10 cellular contexts compared by ENCODE assay signal in genomic region chr2:147623328-147623727, GRCh38.
DNase-seq lines count a peak whose midpoint lies in the region; ATAC-seq, FAIRE-seq and TF ChIP-seq lines count a peak whose summit lies in the region.
"Had no signal": no experiment of that assay in that cellular context is flagged by ENCODE, and none has a peak within 500 bp of the region (broad histone marks: within the 10 kb centered on the region; RNA-seq: fewer than 3 reads in every experiment).

No MANE protein-coding gene starts in this region.

- no peak for TF ChIP-seq RAD21 in GM12878 (IDR thresholded peaks at IDR 0.05; ENCODE audit: insufficient read depth, low read depth, low read length)

- ATAC-seq in GM18511 (IDR thresholded peaks at IDR 0.05; ENCODE audit: unreplicated experiment), result peak; percentile 98
- peak; percentile 91 for ATAC-seq in GM21528 (IDR thresholded peaks at IDR 0.05; ENCODE audit: low FRiP score, unreplicated experiment)
- ATAC-seq in HG03460 (IDR thresholded peaks at IDR 0.05; ENCODE audit: unreplicated experiment), result peak; percentile 94
- ATAC-seq in GM12878, result peak; percentile 93

- intact Hi-C loops in GM12878 (cut with micrococcal nuclease; ENCODE audit: unreplicated experiment), result no loop called here
- intact Hi-C loops in tibial artery (cut with DNase I; ENCODE audit: low total_unique reads), result no loop called here

- FAIRE-seq in GM12878 (lab: Jason Lieb, UNC), result peak; percentile 38

- H3K27me3 ChIP-seq in GM12878 (replicated peaks in 1 of 2; ENCODE audit: control insufficient read depth in 2 of 2, insufficient read depth in 2 of 2, low read length in 1 of 2), result no peaks in the 10 kb centered on the region
- no peaks in the 10 kb centered on the region for H3K27me3 ChIP-seq in tibial artery
- H3K27me3 ChIP-seq: hepatocyte had no signal

- no peaks in the 10 kb centered on the region for H4K20me1 ChIP-seq in GM12878 (ENCODE audit: control insufficient read depth, insufficient read depth)

- H3K36me3 ChIP-seq in GM12878 (ENCODE audit: control insufficient read depth in 2 of 2, insufficient read depth in 2 of 2, low read length in 1 of 2) (no peaks in the 10 kb centered on the region), tibial artery (no peaks in the 10 kb centered on the region)

- no peak overlapping the region for H3K9ac ChIP-seq in GM12878 (ENCODE audit: control insufficient read depth, insufficient read depth, low read length)

- SMC1A ChIA-PET in GM12878 (lab: Charles Lee; ENCODE audit: uncharacterized antibody, unreplicated experiment), result interaction anchor here (7.8 kb wide), 1 partner anchor 16 kb away, joined by 84 read pairs; no protein-coding TSS in a partner anchor

- peak overlapping the region; percentile 1; the same call in 1 of the 2 replicates for H2AFZ ChIP-seq in GM12878 (ENCODE audit: control insufficient read depth, low read depth, low read length)
- H2AFZ ChIP-seq: hepatocyte had no signal

- 11% methylated on average over 1 of the region's 1 CpG for WGBS in GM12878 (ENCODE audit: insufficient coverage, insufficient replicate concordance, low lambda C conversion rate, missing lambda C conversion rate)

- H3K27ac ChIP-seq in GM12878 (ENCODE audit: control insufficient read depth, insufficient read depth) (no peak overlapping the region), tibial artery (no peak overlapping the region)
- H3K27ac ChIP-seq: hepatocyte had no signal

- 0 out of 2 replicates have a peak overlapping the region, but pooled peaks have one; percentile 35 for H3K4me2 ChIP-seq in GM12878 (ENCODE audit: control insufficient read depth, insufficient read depth)
- H3K4me2 ChIP-seq: hepatocyte had no signal

- H3K4me3 ChIP-seq in GM12878, result no peak overlapping the region
- H3K4me3 ChIP-seq in tibial artery, result no peak overlapping the region
- H3K4me3 ChIP-seq: hepatocyte had no signal

- no peaks in the 10 kb centered on the region for H3K79me2 ChIP-seq in GM12878 (ENCODE audit: control insufficient read depth, insufficient read depth, low read length)
- H3K79me2 ChIP-seq: hepatocyte had no signal

- RAD21 ChIA-PET in GM12878 (lab: Charles Lee; ENCODE audit: unreplicated experiment), result no interaction called here

- TF ChIP-seq EP300 in GM12878 (IDR thresholded peaks at IDR 0.05; ENCODE audit: borderline replicate concordance in 1 of 2, control insufficient read depth in 1 of 2, low read depth in 2 of 2, low read length in 2 of 2), result no peak

- CTCF ChIA-PET in GM12878 (lab: Yijun Ruan, JAX), result interaction anchor here (1.0 kb wide), 1 partner anchor 10 kb away, joined by 4 read pairs; no protein-coding TSS in a partner anchor

- TF ChIP-seq POLR2A in GM12878 (IDR thresholded peaks at IDR 0.05; ENCODE audit: low read depth, low read length), result no peak

- POLR2A ChIA-PET in GM12878 (lab: Charles Lee), result interaction anchor here (0.7 to 0.9 kb wide), 2 partner anchors 221 to 1242 kb away, joined by 3 read pairs; partner anchors contain the start of gene ACVR2A

- BruUV-seq in GM12878 (replicated peaks; lab: Mats Ljungman, UMichigan), result no TSS peak

- no peak for DNase-seq in GM12878 (ENCODE audit: low read depth, low spot score)
- no peak for DNase-seq in NCI-H69 (lab: John Stamatoyannopoulos, UW)
- no peak for DNase-seq in NCI-H146 treated with DMSO at 0.1 percent for 48 hours (lab: John Stamatoyannopoulos, UW; ENCODE audit: unreplicated experiment)
- DNase-seq in NCI-H82 treated with DMSO at 0.1 percent for 48 hours (lab: John Stamatoyannopoulos, UW; ENCODE audit: unreplicated experiment), result no peak
- DNase-seq in tibial artery, result no peak
- DNase-seq: NCI-H774 had no signal

- H3K9me3 ChIP-seq in GM12878 (replicated peaks; ENCODE audit: control insufficient read depth, insufficient read depth, low read length) (peaks cover 2% of the 10 kb centered on the region; the same call in 2 of the 3 replicates), tibial artery (no peaks in the 10 kb centered on the region)

- in situ Hi-C loops in GM12878 (cut with MboI), result no loop called here

- peaks cover 8% of the 10 kb centered on the region for H3K4me1 ChIP-seq in GM12878 (ENCODE audit: control insufficient read depth, insufficient read depth, low read length)
- no peaks in the 10 kb centered on the region for H3K4me1 ChIP-seq in tibial artery

- TF ChIP-seq CTCF in GM12878 (IDR thresholded peaks at IDR 0.05 in 2 of 3, conservative IDR thresholded peaks at IDR 0.05 in 1 of 3; ENCODE audit: control insufficient read depth in 2 of 3, extremely low read depth in 1 of 3, insufficient read depth in 1 of 3, low read depth in 3 of 3, low read length in 3 of 3), result no peak
- TF ChIP-seq CTCF in tibial artery (IDR thresholded peaks at IDR 0.05), result no peak

TF ChIP-seq in GM12878, 131 proteins besides CTCF, POLR2A, EP300 and RAD21:
- TF ChIP-seq SRF (IDR thresholded peaks at IDR 0.05; ENCODE audit: low read depth in 2 of 2, low read length in 2 of 2), result no peak
- peak; percentile 17; the same call in 1 of the 2 replicates for TF ChIP-seq ATF2 (IDR thresholded peaks at IDR 0.05; ENCODE audit: low read length)
- TF ChIP-seq PKNOX1 (IDR thresholded peaks at IDR 0.05), result peak; percentile 79
- 0 out of 2 replicates have a peak, but pooled peaks have one; percentile 15 for TF ChIP-seq MEF2A (IDR thresholded peaks at IDR 0.05; ENCODE audit: insufficient read depth, low read depth, low read length)
- peak; percentile 39; the same call in 1 of the 2 replicates for TF ChIP-seq CREM (IDR thresholded peaks at IDR 0.05; ENCODE audit: low read depth)
- peak; percentile 88 for TF ChIP-seq RUNX3 (IDR thresholded peaks at IDR 0.05; ENCODE audit: low read length)
- no peak for TF ChIP-seq ZNF24 (IDR thresholded peaks at IDR 0.05)
